7 cellular contexts compared by ENCODE assay signal in genomic region chr17:42502926-42503325, GRCh38.
"Had no signal": no experiment of that assay in that cellular context is flagged by ENCODE, and none has a peak within 500 bp of the region (broad histone marks: within the 10 kb centered on the region; RNA-seq: fewer than 3 reads in every experiment).

No MANE protein-coding gene starts in this region.

- H3K27me3 Mint-ChIP-seq: IgD-negative memory B cell had no signal

- H3K9me3 Mint-ChIP-seq: GM23338, H9, IgD-negative memory B cell had no signal

- H3K27ac Mint-ChIP-seq: GM23338, H9, IgD-negative memory B cell had no signal

- H3K4me2 ChIP-seq: GM23338 had no signal

- H3K4me3 ChIP-seq: GM23338 had no signal

- H3K4me1 Mint-ChIP-seq: GM23338, H9, IgD-negative memory B cell had no signal

- H2AFZ ChIP-seq: GM23338 had no signal

- DNase-seq: H9, HCEC 1CT, KBM-7 had no signal

- H3K4me3 Mint-ChIP-seq: GM23338, H9, IgD-negative memory B cell had no signal

- H3K27ac ChIP-seq: HL-60 had no signal

- ATAC-seq: GM23338, HepG2 had no signal
